In the genomic region with DNA sequence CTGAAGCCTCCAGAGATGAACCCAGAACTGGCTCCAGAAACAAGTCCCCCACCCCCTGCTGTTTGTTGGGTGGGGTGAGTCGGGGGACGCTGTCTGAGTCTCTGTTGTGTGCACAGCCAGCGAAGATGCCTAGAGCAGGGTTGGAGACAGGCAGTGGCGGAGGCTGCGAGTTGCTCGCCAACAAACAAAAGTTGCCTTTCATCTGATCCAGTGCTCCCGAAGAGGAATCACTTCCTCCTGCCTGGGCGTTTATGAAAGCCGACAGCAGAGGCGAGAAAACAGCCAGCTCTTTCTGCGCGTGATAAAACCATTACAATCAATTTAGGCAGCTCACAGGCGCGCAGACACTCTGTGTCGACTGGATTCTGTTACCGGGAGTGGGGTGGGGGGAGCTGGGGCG, we compare ENCODE assay signal across 12 cellular contexts.
DNase-seq lines count a peak whose midpoint lies in the region; ATAC-seq lines count a peak whose summit lies in the region.
"Had no signal": no experiment of that assay in that cellular context is flagged by ENCODE, and none has a peak within 500 bp of the region (broad histone marks: within the 10 kb centered on the region; RNA-seq: fewer than 3 reads in every experiment).

No MANE protein-coding gene starts in this region.

- H3K4me1 ChIP-seq in right cardiac atrium (ENCODE audit: control insufficient read depth, insufficient read depth, low read length): no peaks in the 10 kb centered on the region
- H3K4me1 ChIP-seq: SJSA1 had no signal

- no peaks in the 10 kb centered on the region for H3K27me3 Mint-ChIP-seq in effector memory CD8-positive, alpha-beta T cell

- H3K27ac Mint-ChIP-seq in effector memory CD8-positive, alpha-beta T cell: no peak overlapping the region
- H3K27ac Mint-ChIP-seq: activated naive CD4-positive, alpha-beta T cell treated with anti-CD3 and anti-CD28 coated beads, Interleukin-2, amount 50 U/mL, for 24 hours had no signal

- no peak overlapping the region for H3K4me3 Mint-ChIP-seq in effector memory CD8-positive, alpha-beta T cell
- H3K4me3 Mint-ChIP-seq: activated naive CD4-positive, alpha-beta T cell treated with anti-CD3 and anti-CD28 coated beads, Interleukin-2, amount 50 U/mL, for 24 hours had no signal

- peak overlapping the region; percentile 7 for H3K4me3 ChIP-seq in right cardiac atrium (ENCODE audit: low read length)
- H3K4me3 ChIP-seq: GM12878, SJSA1 had no signal

- H3K27ac ChIP-seq in right cardiac atrium (ENCODE audit: low read length): no peak overlapping the region
- H3K27ac ChIP-seq: SJSA1 had no signal

- no peaks in the 10 kb centered on the region for H3K36me3 Mint-ChIP-seq in effector memory CD8-positive, alpha-beta T cell (ENCODE audit: insufficient read depth)
- H3K36me3 Mint-ChIP-seq: activated naive CD4-positive, alpha-beta T cell treated with anti-CD3 and anti-CD28 coated beads, Interleukin-2, amount 50 U/mL, for 24 hours had no signal

- H3K9me3 Mint-ChIP-seq in effector memory CD8-positive, alpha-beta T cell: peaks cover 10 to 15% of the 10 kb centered on the region in 2 donors
- H3K9me3 Mint-ChIP-seq: activated naive CD4-positive, alpha-beta T cell treated with anti-CD3 and anti-CD28 coated beads, Interleukin-2, amount 50 U/mL, for 24 hours had no signal

- WGBS in right cardiac atrium: 9% methylated on average over 17 of the region's 17 CpGs

- peak; percentile 44 for DNase-seq in DMS153 (lab: John Stamatoyannopoulos, UW)
- DNase-seq in RPMI7951 (ENCODE audit: low read depth): peak; percentile 15
- peak in 2 of 3 donors; percentile 20 to 55 for DNase-seq in right cardiac atrium
- no peak for DNase-seq in sciatic nerve (ENCODE audit: low spot score)
- DNase-seq in effector memory CD8-positive, alpha-beta T cell: no peak
- no peak for DNase-seq in NCI-H1930 (lab: John Stamatoyannopoulos, UW)
- no peak for DNase-seq in left lobe of liver (ENCODE audit: low spot score)
- no peak for DNase-seq in H4 (ENCODE audit: low spot score)
- DNase-seq: NCI-H1694 treated with DMSO at 0.1 percent for 48 hours had no signal

- no peaks in the 10 kb centered on the region for H3K27me3 ChIP-seq in right cardiac atrium (ENCODE audit: control insufficient read depth, insufficient read depth)

- no peaks in the 10 kb centered on the region for H3K9me3 ChIP-seq in right cardiac atrium (ENCODE audit: control insufficient read depth, low read length)
- H3K9me3 ChIP-seq: SJSA1 had no signal

- ATAC-seq in right cardiac atrium (peak; percentile 43 to 68), sciatic nerve (peak; percentile 74), left lobe of liver (no peak)
- ATAC-seq in effector memory CD8-positive, alpha-beta T cell (replicated peaks): no peak
- ATAC-seq: GM12878 had no signal

- intact Hi-C loops in right cardiac atrium (cut with DNase I): no loop called here
- intact Hi-C loops in sciatic nerve (cut with DNase I): no loop called here

- no peaks in the 10 kb centered on the region for H3K4me1 Mint-ChIP-seq in effector memory CD8-positive, alpha-beta T cell (ENCODE audit: low read depth in 2 of 2)
- H3K4me1 Mint-ChIP-seq: activated naive CD4-positive, alpha-beta T cell treated with anti-CD3 and anti-CD28 coated beads, Interleukin-2, amount 50 U/mL, for 24 hours had no signal

Comparison
In these comparisons a context has a peak if more than half of its experiments do, and no peak if none do; other contexts are left out.
1. DNase-seq: peak in DMS153 (single experiment), RPMI7951 (single experiment) and right cardiac atrium (2 of 3); none in sciatic nerve (single experiment), effector memory CD8-positive, alpha-beta T cell (0 of 3), NCI-H1930 (0 of 2), left lobe of liver (single experiment) and H4 (single experiment).
2. ATAC-seq: peak in right cardiac atrium (2 of 2) and sciatic nerve (single experiment); none in effector memory CD8-positive, alpha-beta T cell (single experiment) and left lobe of liver (single experiment).